Comparison of ENCODE assay signal across 19 cellular contexts in genomic region chr2:37358466-37358865, GRCh38. TPM values are rescaled to one million over a fixed set of nuclear protein-coding genes. Genes with fewer than 3 reads are reported as not detected.
DNase-seq lines count a peak whose midpoint lies in the region; ATAC-seq, FAIRE-seq and TF ChIP-seq lines count a peak whose summit lies in the region.
"Had no signal": no experiment of that assay in that cellular context is flagged by ENCODE, and none has a peak within 500 bp of the region (broad histone marks: within the 10 kb centered on the region; RNA-seq: fewer than 3 reads in every experiment).

No MANE protein-coding gene starts in this region.

- WGBS in mesenchymal stem cell: 96% methylated on average over 2 of the region's 3 CpGs
- 80 to 83% methylated on average over 3 of the region's 3 CpGs for WGBS in body of pancreas, 2 donors

- no peak for TF ChIP-seq POLR2A in body of pancreas (IDR thresholded peaks at IDR 0.05)

- H3F3A ChIP-seq in OCI-LY1 (ENCODE audit: insufficient read depth, low read length): no peaks in the 10 kb centered on the region

- H3K4me1 ChIP-seq in OCI-LY1 (ENCODE audit: insufficient read depth, low read length, severe bottlenecking) (peaks cover 71% of the 10 kb centered on the region), mesenchymal stem cell (ENCODE audit: control insufficient read depth, insufficient read depth, low read depth, low read length) (peaks cover 1% of the 10 kb centered on the region), body of pancreas (no peaks in the 10 kb centered on the region)
- H3K4me1 ChIP-seq: Caco-2 had no signal

- no peaks in the 10 kb centered on the region for H3K79me1 ChIP-seq in mesenchymal stem cell (replicated peaks; ENCODE audit: low read length, poor library complexity, severe bottlenecking)

- intact Hi-C loops in body of pancreas (cut with DNase I): no loop called here

- H2BK120ac ChIP-seq in mesenchymal stem cell (ENCODE audit: low read depth, low read length): no peak overlapping the region

- H4K20me1 ChIP-seq in OCI-LY1 (ENCODE audit: insufficient read depth, low read length): no peaks in the 10 kb centered on the region

- no peaks in the 10 kb centered on the region for H3K36me3 ChIP-seq in OCI-LY1 (ENCODE audit: insufficient read depth, low read length)
- no peaks in the 10 kb centered on the region for H3K36me3 ChIP-seq in mesenchymal stem cell (ENCODE audit: control insufficient read depth in 1 of 2, insufficient read depth in 2 of 2, low read depth in 1 of 2, low read length in 2 of 2)
- H3K36me3 ChIP-seq in body of pancreas (replicated peaks in 1 of 2; ENCODE audit: insufficient read depth in 1 of 2, low read depth in 2 of 2): no peaks in the 10 kb centered on the region

- H2AK5ac ChIP-seq in mesenchymal stem cell (ENCODE audit: low read length, severe bottlenecking): no peak overlapping the region

- no peak overlapping the region for H3K4ac ChIP-seq in mesenchymal stem cell (ENCODE audit: low read depth in 1 of 2, low read length in 2 of 2)

- FAIRE-seq in HTR-8/SVneo (lab: Jason Lieb, UNC): peak; percentile 16
- FAIRE-seq: D721Med, G401.6, GM12891, GM18507 had no signal

- no peak overlapping the region for H2BK5ac ChIP-seq in mesenchymal stem cell (ENCODE audit: low read depth, low read length, poor library complexity, severe bottlenecking)

- H3K27me3 ChIP-seq in OCI-LY1 (ENCODE audit: insufficient read depth, low read length) (no peaks in the 10 kb centered on the region), mesenchymal stem cell (ENCODE audit: control insufficient read depth in 1 of 2, insufficient read depth in 1 of 2, low read length in 2 of 2) (no peaks in the 10 kb centered on the region), body of pancreas (no peaks in the 10 kb centered on the region)

- H3K4me3 ChIP-seq in OCI-LY1 (ENCODE audit: low read depth, low read length, poor library complexity, severe bottlenecking) (no peak overlapping the region), mesenchymal stem cell (ENCODE audit: insufficient read depth in 1 of 2, low read depth in 1 of 2, low read length in 2 of 2) (no peak overlapping the region), body of pancreas (no peak overlapping the region)

- TF ChIP-seq CTCF in OCI-LY1 (IDR thresholded peaks at IDR 0.05; ENCODE audit: low read length) (no peak), body of pancreas (IDR thresholded peaks at IDR 0.05) (no peak)

- H3K9me2 ChIP-seq in OCI-LY1 (ENCODE audit: low read depth, low read length): no peaks in the 10 kb centered on the region

- H3K18ac ChIP-seq in mesenchymal stem cell (ENCODE audit: low read depth in 1 of 2, low read length in 2 of 2): no peak overlapping the region

- DNase-seq in HTR-8/SVneo (ENCODE audit: insufficient read length, low spot score): no peak
- DNase-seq in mesenchymal stem cell: no peak
- DNase-seq in body of pancreas: no peak
- DNase-seq in T1000 (lab: John Stamatoyannopoulos, UW): no peak
- DNase-seq: Caco-2; CD4-positive, alpha-beta T cell; GOT3; H7; HFFc6; IMR-90 had no signal

- no peak overlapping the region for H3K23ac ChIP-seq in mesenchymal stem cell (ENCODE audit: low read length in 2 of 2)

- H3K9me3 ChIP-seq in OCI-LY1 (ENCODE audit: low read length) (no peaks in the 10 kb centered on the region), mesenchymal stem cell (ENCODE audit: control insufficient read depth, low read length) (no peaks in the 10 kb centered on the region), body of pancreas (no peaks in the 10 kb centered on the region)
- H3K9me3 ChIP-seq: Caco-2 had no signal

- H2BK15ac ChIP-seq in mesenchymal stem cell (ENCODE audit: low read depth, poor library complexity, severe bottlenecking): no peak overlapping the region

- no peak overlapping the region for H3K14ac ChIP-seq in mesenchymal stem cell (ENCODE audit: low read length in 2 of 2)

- ATAC-seq in body of pancreas (no peak), GM21526 (IDR thresholded peaks at IDR 0.05; ENCODE audit: low FRiP score, unreplicated experiment) (no peak)
- ATAC-seq: HCT116 had no signal

- peak overlapping the region; percentile 65 for H3K27ac ChIP-seq in OCI-LY1 (ENCODE audit: low read depth, low read length, poor library complexity, severe bottlenecking)
- H3K27ac ChIP-seq in mesenchymal stem cell (ENCODE audit: low read length, poor library complexity, severe bottlenecking): no peak overlapping the region
- H3K27ac ChIP-seq in body of pancreas: no peak overlapping the region
- H3K27ac ChIP-seq: C4-2B, HL-60 had no signal

- H3K4me2 ChIP-seq in OCI-LY1 (ENCODE audit: low read length) (peak overlapping the region; percentile 11; the same call in 1 of the 2 replicates), mesenchymal stem cell (ENCODE audit: low read length, poor library complexity, severe bottlenecking) (no peak overlapping the region)

- peak overlapping the region; percentile 27 for H4K91ac ChIP-seq in mesenchymal stem cell (ENCODE audit: low read length)

- no peak overlapping the region for H2BK12ac ChIP-seq in mesenchymal stem cell (ENCODE audit: low read length in 2 of 2)

- H3K79me2 ChIP-seq in OCI-LY1 (ENCODE audit: insufficient read depth, low read length): no peaks in the 10 kb centered on the region

- H2AFZ ChIP-seq in OCI-LY1 (ENCODE audit: low read length) (no peak overlapping the region), mesenchymal stem cell (ENCODE audit: low read depth, low read length) (no peak overlapping the region)

- H4K8ac ChIP-seq in mesenchymal stem cell (ENCODE audit: low read length): no peak overlapping the region

- H3K9ac ChIP-seq in OCI-LY1 (ENCODE audit: low read length): no peak overlapping the region
- no peak overlapping the region for H3K9ac ChIP-seq in mesenchymal stem cell (ENCODE audit: low read length)

RNA-seq across cellular contexts. Expression of gene QPCT, which starts 14.0 kb away (rescaled TPM):
- 9.6 TPM for polyA plus RNA-seq in mesenchymal stem cell (2013, experiment 1 of 2)
- 10.1 TPM for polyA plus RNA-seq in mesenchymal stem cell (2013, experiment 2 of 2)
- total RNA-seq in body of pancreas: 1 to 10 TPM; 1.3 to 3.4 TPM

RNA-seq across cellular contexts. Expression of gene PRKD3, which starts 33.8 kb away (rescaled TPM):
- polyA plus RNA-seq in mesenchymal stem cell (2013, experiment 1 of 2): 15.0 TPM
- 15.8 TPM for polyA plus RNA-seq in mesenchymal stem cell (2013, experiment 2 of 2)
- 10 to 100 TPM in 1 of 2 donors, 1 to 10 TPM in 1; 8.2 to 15.3 TPM for total RNA-seq in body of pancreas
